In the genomic region with DNA sequence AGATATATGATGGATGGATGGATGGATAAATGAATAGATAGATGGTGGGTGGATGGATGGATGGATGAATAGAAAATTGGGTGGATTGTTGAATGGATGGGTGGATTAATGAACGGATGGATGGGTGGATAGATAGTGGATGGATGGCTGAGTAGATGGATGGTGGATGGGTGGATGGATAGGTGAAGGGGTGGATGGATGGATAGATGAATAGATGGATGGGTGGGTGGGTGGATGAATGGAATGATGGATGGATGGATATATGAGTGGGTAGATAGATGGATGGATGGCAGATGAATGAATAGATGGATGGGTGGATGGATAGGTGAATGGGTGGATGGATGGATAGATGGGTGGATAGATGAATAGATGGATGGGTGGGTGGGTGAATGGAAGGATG, we compare ENCODE assay signal across 2 cellular contexts.
TF ChIP-seq lines count a peak whose summit lies in the region.

No MANE protein-coding gene starts in this region.

TF ChIP-seq in HEK293, 187 proteins besides CTCF, POLR2A, EP300 and RAD21 (continued from another document):
- TF ChIP-seq ZNF776 (tag by site-specific recombination; IDR thresholded peaks at IDR 0.05; ENCODE audit: borderline replicate concordance) (0 out of 2 replicates have a peak, but pooled peaks have one; percentile 5), ZNF473 (tag by site-specific recombination; IDR thresholded peaks at IDR 0.05) (peak; percentile 11; the same call in 1 of the 2 replicates), ZBTB17 (tag by site-specific recombination; IDR thresholded peaks at IDR 0.05) (peak; percentile 91)
- TF ChIP-seq, protein P1, sequence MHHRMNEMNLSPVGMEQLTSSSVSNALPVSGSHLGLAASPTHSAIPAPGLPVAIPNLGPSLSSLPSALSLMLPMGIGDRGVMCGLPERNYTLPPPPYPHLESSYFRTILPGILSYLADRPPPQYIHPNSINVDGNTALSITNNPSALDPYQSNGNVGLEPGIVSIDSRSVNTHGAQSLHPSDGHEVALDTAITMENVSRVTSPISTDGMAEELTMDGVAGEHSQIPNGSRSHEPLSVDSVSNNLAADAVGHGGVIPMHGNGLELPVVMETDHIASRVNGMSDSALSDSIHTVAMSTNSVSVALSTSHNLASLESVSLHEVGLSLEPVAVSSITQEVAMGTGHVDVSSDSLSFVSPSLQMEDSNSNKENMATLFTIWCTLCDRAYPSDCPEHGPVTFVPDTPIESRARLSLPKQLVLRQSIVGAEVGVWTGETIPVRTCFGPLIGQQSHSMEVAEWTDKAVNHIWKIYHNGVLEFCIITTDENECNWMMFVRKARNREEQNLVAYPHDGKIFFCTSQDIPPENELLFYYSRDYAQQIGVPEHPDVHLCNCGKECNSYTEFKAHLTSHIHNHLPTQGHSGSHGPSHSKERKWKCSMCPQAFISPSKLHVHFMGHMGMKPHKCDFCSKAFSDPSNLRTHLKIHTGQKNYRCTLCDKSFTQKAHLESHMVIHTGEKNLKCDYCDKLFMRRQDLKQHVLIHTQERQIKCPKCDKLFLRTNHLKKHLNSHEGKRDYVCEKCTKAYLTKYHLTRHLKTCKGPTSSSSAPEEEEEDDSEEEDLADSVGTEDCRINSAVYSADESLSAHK (tag by site-specific recombination; IDR thresholded peaks at IDR 0.05): no peak

TF ChIP-seq in GM12878, 131 proteins besides CTCF, POLR2A, EP300 and RAD21 (continued from another document):
- TF ChIP-seq, protein P2, sequence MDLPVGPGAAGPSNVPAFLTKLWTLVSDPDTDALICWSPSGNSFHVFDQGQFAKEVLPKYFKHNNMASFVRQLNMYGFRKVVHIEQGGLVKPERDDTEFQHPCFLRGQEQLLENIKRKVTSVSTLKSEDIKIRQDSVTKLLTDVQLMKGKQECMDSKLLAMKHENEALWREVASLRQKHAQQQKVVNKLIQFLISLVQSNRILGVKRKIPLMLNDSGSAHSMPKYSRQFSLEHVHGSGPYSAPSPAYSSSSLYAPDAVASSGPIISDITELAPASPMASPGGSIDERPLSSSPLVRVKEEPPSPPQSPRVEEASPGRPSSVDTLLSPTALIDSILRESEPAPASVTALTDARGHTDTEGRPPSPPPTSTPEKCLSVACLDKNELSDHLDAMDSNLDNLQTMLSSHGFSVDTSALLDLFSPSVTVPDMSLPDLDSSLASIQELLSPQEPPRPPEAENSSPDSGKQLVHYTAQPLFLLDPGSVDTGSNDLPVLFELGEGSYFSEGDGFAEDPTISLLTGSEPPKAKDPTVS (IDR thresholded peaks at IDR 0.05; ENCODE audit: low read depth, low read length): no peak
